14 cellular contexts compared by ENCODE assay signal in genomic region chr2:105737980-105738657, GRCh38. TPM values are rescaled to one million over a fixed set of nuclear protein-coding genes. Genes with fewer than 3 reads are reported as not detected.
DNase-seq lines count a peak whose midpoint lies in the region; ATAC-seq and TF ChIP-seq lines count a peak whose summit lies in the region.
"Had no signal": no experiment of that assay in that cellular context is flagged by ENCODE, and none has a peak within 500 bp of the region (broad histone marks: within the 10 kb centered on the region; RNA-seq: fewer than 3 reads in every experiment).

No MANE protein-coding gene starts in this region.

- H4K5ac ChIP-seq in mesendoderm (ENCODE audit: low read length) = no peak overlapping the region

- H2BK15ac ChIP-seq in mesendoderm (replicated peaks; ENCODE audit: low read depth) = no peak overlapping the region

- no peaks in the 10 kb centered on the region for H3K9me3 ChIP-seq in Peyer's patch
- no peaks in the 10 kb centered on the region for H3K9me3 ChIP-seq in upper lobe of left lung
- H3K9me3 ChIP-seq: A549 had no signal

- no peaks in the 10 kb centered on the region for H3K79me1 ChIP-seq in mesendoderm (ENCODE audit: low read length)

- ATAC-seq in activated CD4-positive, alpha-beta T cell treated with anti-CD3 and anti-CD28 coated beads for 36 hours = peak; percentile 71
- ATAC-seq in natural killer cell (peak; percentile 56 to 75 (median 60)), upper lobe of left lung (ENCODE audit: low FRiP score in 2 of 2) (no peak)
- ATAC-seq: A549 had no signal

- H3K27ac ChIP-seq in Peyer's patch (peak overlapping the region in 3 of 4 donors; percentile 18 to 51 (median 33)), upper lobe of left lung (peak overlapping the region in 1 of 4 donors; percentile 26), mesendoderm (ENCODE audit: low read depth, low read length) (no peak overlapping the region)
- H3K27ac ChIP-seq: A549, KMS-11 had no signal

- H3K4me3 ChIP-seq in Peyer's patch (no peak overlapping the region), upper lobe of left lung (no peak overlapping the region), mesendoderm (ENCODE audit: low read length) (no peak overlapping the region)
- H3K4me3 ChIP-seq: A549 had no signal

- no peak overlapping the region for H3K56ac ChIP-seq in mesendoderm (ENCODE audit: low read length)

- H3K27ac Mint-ChIP-seq in activated CD4-positive, alpha-beta T cell treated with anti-CD3 and anti-CD28 coated beads for 36 hours = peak overlapping the region; percentile 98
- peak overlapping the region; percentile 96 for H3K27ac Mint-ChIP-seq in activated naive CD8-positive, alpha-beta T cell treated with anti-CD3 and anti-CD28 coated beads for 36 hours
- peak overlapping the region; percentile 81 to 85 for H3K27ac Mint-ChIP-seq in natural killer cell

- no peak for DNase-seq in activated CD4-positive, alpha-beta T cell treated with anti-CD3 and anti-CD28 coated beads for 36 hours
- no peak for DNase-seq in activated CD4-positive, alpha-beta T cell treated with anti-CD3 and anti-CD28 coated beads for 4 hours
- DNase-seq in Peyer's patch (peak in 1 of 3 donors; percentile 38), natural killer cell (no peak), DMS79 (lab: John Stamatoyannopoulos, UW) (no peak), upper lobe of left lung (no peak), mesendoderm (no peak)
- no peak for DNase-seq in activated naive CD8-positive, alpha-beta T cell treated with anti-CD3 and anti-CD28 coated beads for 36 hours
- DNase-seq: HCEC 1CT, mesenchymal stem cell, NCI-H187, NCI-H524 had no signal

- POLR2A ChIA-PET in activated CD4-positive, alpha-beta T cell treated with anti-CD3 and anti-CD28 coated beads for 36 hours (lab: Charles Lee) = interaction anchor here (0.7 to 0.9 kb wide), 2 partner anchors 14 to 26 kb away, joined by 3 to 4 read pairs; no protein-coding TSS in a partner anchor

- WGBS in upper lobe of left lung, 2 donors = 80 to 83% methylated on average over 6 of the region's 6 CpGs
- no CpG with 5 or more reads among the region's 6 CpGs for WGBS in mesendoderm (ENCODE audit: extremely low coverage, insufficient coverage, low lambda C conversion rate)

- TF ChIP-seq EP300 in upper lobe of left lung (IDR thresholded peaks at IDR 0.05) = no peak

- no peak overlapping the region for H2AK5ac ChIP-seq in mesendoderm (ENCODE audit: low read length)

- peak overlapping the region; percentile 62 for H3K4me3 Mint-ChIP-seq in activated CD4-positive, alpha-beta T cell treated with anti-CD3 and anti-CD28 coated beads for 36 hours
- H3K4me3 Mint-ChIP-seq in activated naive CD8-positive, alpha-beta T cell treated with anti-CD3 and anti-CD28 coated beads for 36 hours = peak overlapping the region; percentile 77
- H3K4me3 Mint-ChIP-seq in natural killer cell = peak overlapping the region; percentile 67

- H3K9me3 Mint-ChIP-seq in activated CD4-positive, alpha-beta T cell treated with anti-CD3 and anti-CD28 coated beads for 36 hours (ENCODE audit: low read depth) = peaks cover 4% of the 10 kb centered on the region
- H3K9me3 Mint-ChIP-seq in activated naive CD8-positive, alpha-beta T cell treated with anti-CD3 and anti-CD28 coated beads for 36 hours = peaks cover 8% of the 10 kb centered on the region
- no peaks in the 10 kb centered on the region for H3K9me3 Mint-ChIP-seq in natural killer cell

- H3K27me3 Mint-ChIP-seq in activated CD4-positive, alpha-beta T cell treated with anti-CD3 and anti-CD28 coated beads for 36 hours = no peaks in the 10 kb centered on the region
- no peaks in the 10 kb centered on the region for H3K27me3 Mint-ChIP-seq in activated naive CD8-positive, alpha-beta T cell treated with anti-CD3 and anti-CD28 coated beads for 36 hours
- H3K27me3 Mint-ChIP-seq in natural killer cell (ENCODE audit: low read depth in 2 of 2) = no peaks in the 10 kb centered on the region

- H4K8ac ChIP-seq in mesendoderm (ENCODE audit: low read depth, low read length) = no peak overlapping the region

- H3K23ac ChIP-seq in mesendoderm (ENCODE audit: low read length) = no peak overlapping the region

- intact Hi-C loops in activated CD4-positive, alpha-beta T cell treated with anti-CD3 and anti-CD28 coated beads for 36 hours (cut with DNase I, micrococcal nuclease) = loop anchor here (2.0 to 10.0 kb wide), 7 partner anchors 61 to 455 kb away; partner anchors contain the start of gene FHL2 (in 1 of the 2)
- intact Hi-C loops in natural killer cell (cut with micrococcal nuclease) = no loop called here

- H3K4me1 ChIP-seq in Peyer's patch (no peaks in the 10 kb centered on the region), upper lobe of left lung (no peaks in the 10 kb centered on the region), mesendoderm (ENCODE audit: control insufficient read depth, low read depth, low read length) (no peaks in the 10 kb centered on the region)
- H3K4me1 ChIP-seq: A549 had no signal

- CTCF ChIA-PET in activated CD4-positive, alpha-beta T cell treated with anti-CD3 and anti-CD28 coated beads for 36 hours (lab: Charles Lee) = interaction anchor here (0.6 to 1.1 kb wide), 4 partner anchors 9 to 238 kb away, joined by 3 to 4 read pairs (median 3); no protein-coding TSS in a partner anchor

- H3K27me3 ChIP-seq in Peyer's patch (no peaks in the 10 kb centered on the region), upper lobe of left lung (no peaks in the 10 kb centered on the region), mesendoderm (ENCODE audit: insufficient read depth, low read length, poor library complexity) (no peaks in the 10 kb centered on the region)

- no peak for TF ChIP-seq POLR2A in Peyer's patch (IDR thresholded peaks at IDR 0.05)
- TF ChIP-seq POLR2A in upper lobe of left lung (IDR thresholded peaks at IDR 0.05) = no peak

- H3K4me2 ChIP-seq in mesendoderm (ENCODE audit: low read length) = no peak overlapping the region
- H3K4me2 ChIP-seq: A549, KMS-11 had no signal

- H3K18ac ChIP-seq in mesendoderm (ENCODE audit: low read length) = no peak overlapping the region

- no peaks in the 10 kb centered on the region for H3K36me3 ChIP-seq in Peyer's patch
- H3K36me3 ChIP-seq in upper lobe of left lung = no peaks in the 10 kb centered on the region
- no peaks in the 10 kb centered on the region for H3K36me3 ChIP-seq in mesendoderm (ENCODE audit: control insufficient read depth, insufficient read depth, low read length)

- H3K79me2 ChIP-seq in mesendoderm (ENCODE audit: control insufficient read depth, insufficient read depth, low read length) = no peaks in the 10 kb centered on the region

- no peak overlapping the region for H3K9ac ChIP-seq in mesendoderm (ENCODE audit: low read length)
- H3K9ac ChIP-seq: KMS-11 had no signal

- peaks cover 2% of the 10 kb centered on the region for H3K36me3 Mint-ChIP-seq in activated CD4-positive, alpha-beta T cell treated with anti-CD3 and anti-CD28 coated beads for 36 hours (ENCODE audit: low read depth)
- H3K36me3 Mint-ChIP-seq in activated naive CD8-positive, alpha-beta T cell treated with anti-CD3 and anti-CD28 coated beads for 36 hours = peaks cover 4% of the 10 kb centered on the region
- H3K36me3 Mint-ChIP-seq in natural killer cell = no peaks in the 10 kb centered on the region

- H3K4me1 Mint-ChIP-seq in activated CD4-positive, alpha-beta T cell treated with anti-CD3 and anti-CD28 coated beads for 36 hours = peaks cover 84% of the 10 kb centered on the region
- H3K4me1 Mint-ChIP-seq in activated naive CD8-positive, alpha-beta T cell treated with anti-CD3 and anti-CD28 coated beads for 36 hours = peaks cover 67% of the 10 kb centered on the region
- H3K4me1 Mint-ChIP-seq in natural killer cell = peaks cover 36 to 48% of the 10 kb centered on the region in 2 donors

- H2BK5ac ChIP-seq in mesendoderm (ENCODE audit: low read length) = no peak overlapping the region

- no peak for TF ChIP-seq CTCF in Peyer's patch (IDR thresholded peaks at IDR 0.05)
- no peak for TF ChIP-seq CTCF in natural killer cell (IDR thresholded peaks at IDR 0.05)
- TF ChIP-seq CTCF in upper lobe of left lung (IDR thresholded peaks at IDR 0.05) = no peak

- H2BK120ac ChIP-seq in mesendoderm (ENCODE audit: low read depth, low read length) = no peak overlapping the region

- H3K4ac ChIP-seq in mesendoderm (ENCODE audit: low read depth, low read length) = no peak overlapping the region

RNA-seq across cellular contexts. Expression of gene NCK2, which starts 6.6 kb away (rescaled TPM):
- total RNA-seq in activated CD4-positive, alpha-beta T cell treated with anti-CD3 and anti-CD28 coated beads for 36 hours = 10 to 100 TPM; 84.7 to 87.5 TPM
- total RNA-seq in Peyer's patch (10 to 100 TPM; 58.6 to 94.5 (median 85.8) TPM), natural killer cell (10 to 100 TPM; 34.1 to 50.8 (median 43.0) TPM), upper lobe of left lung (10 to 100 TPM; 29.3 to 48.6 (median 37.9) TPM)
- total RNA-seq in activated naive CD8-positive, alpha-beta T cell treated with anti-CD3 and anti-CD28 coated beads for 36 hours = 10 to 100 TPM; 76.1 to 78.1 TPM
- polyA plus RNA-seq in mesendoderm (2013, experiment 1 of 2) = 76.8 TPM
- polyA plus RNA-seq in mesendoderm (2013, experiment 2 of 2) = 75.2 TPM

Comparison
In these comparisons a context has a peak if more than half of its experiments do, and no peak if none do; other contexts are left out.
1. ATAC-seq: peak in activated CD4-positive, alpha-beta T cell treated with anti-CD3 and anti-CD28 coated beads for 36 hours (single experiment) and natural killer cell (3 of 3); none in upper lobe of left lung (0 of 2).
2. Peak in every context shown above with its lines, with median percentiles within 50 percentile points of each other: H3K27ac Mint-ChIP-seq and H3K4me3 Mint-ChIP-seq.